8 cellular contexts compared by ENCODE assay signal in genomic region chr12:38904932-38905479, GRCh38. TPM values are rescaled to one million over a fixed set of nuclear protein-coding genes. Genes with fewer than 3 reads are reported as not detected.
DNase-seq lines count a peak whose midpoint lies in the region; ATAC-seq and TF ChIP-seq lines count a peak whose summit lies in the region.

No MANE protein-coding gene starts in this region.

- TF ChIP-seq CTCF in PC-3 (conservative IDR thresholded peaks at IDR 0.05; ENCODE audit: low read depth, low read length) (no peak), foreskin keratinocyte (conservative IDR thresholded peaks at IDR 0.05) (no peak), upper lobe of right lung (IDR thresholded peaks at IDR 0.05) (no peak)

- H3K9ac ChIP-seq in PC-3 (ENCODE audit: low read length): peak overlapping the region; percentile 80

- peaks cover 29% of the 10 kb centered on the region for H3K79me2 ChIP-seq in PC-3 (ENCODE audit: low read length)

- H2AFZ ChIP-seq in PC-3 (ENCODE audit: low read length) (peak overlapping the region; percentile 94), neuron (ENCODE audit: low read depth, low read length) (peak overlapping the region; percentile 93)

- H3K9me2 ChIP-seq in PC-3 (replicated peaks; ENCODE audit: low read length): no peaks in the 10 kb centered on the region

- no peaks in the 10 kb centered on the region for H4K20me1 ChIP-seq in PC-3 (ENCODE audit: low read length)

- DNase-seq in DMS153 (lab: John Stamatoyannopoulos, UW) (peak; percentile 5), DMS153 treated with DMSO at 0.1 percent for 48 hours (lab: John Stamatoyannopoulos, UW; ENCODE audit: unreplicated experiment) (no peak), PC-3 (peak; percentile 91), foreskin keratinocyte (peak; percentile 81 to 92), upper lobe of right lung (peak; percentile 91)
- DNase-seq in activated effector memory CD4-positive, alpha-beta T cell treated with Interleukin-2 at 50 U/mL for 16 hours: peak; percentile 37

- TSS peak; percentile 74 for BruUV-seq in PC-3 (replicated peaks; lab: Mats Ljungman, UMichigan)

- H3K27me3 ChIP-seq in PC-3 (ENCODE audit: low read length): no peaks in the 10 kb centered on the region
- H3K27me3 ChIP-seq in foreskin keratinocyte: no peaks in the 10 kb centered on the region
- H3K27me3 ChIP-seq in neuron (ENCODE audit: insufficient read depth, low read length): peaks cover 7% of the 10 kb centered on the region
- no peaks in the 10 kb centered on the region for H3K27me3 ChIP-seq in upper lobe of right lung

- intact Hi-C loops in PC-3 (cut with micrococcal nuclease) (loop anchor here (2.0 to 10.0 kb wide), 4 partner anchors 294 to 848 kb away; no protein-coding TSS in a partner anchor), upper lobe of right lung (cut with DNase I) (no loop called here)

- ATAC-seq in HG02970 (IDR thresholded peaks at IDR 0.05; ENCODE audit: low FRiP score, unreplicated experiment) (peak; percentile 48), PC-3 (peak; percentile 72), foreskin keratinocyte (peak; percentile 70), upper lobe of right lung (peak; percentile 91)

- H3K27ac ChIP-seq in PC-3 (ENCODE audit: low read length) (peak overlapping the region; percentile 93), foreskin keratinocyte (peak overlapping the region; percentile 23), upper lobe of right lung (peak overlapping the region; percentile 95)

- no peaks in the 10 kb centered on the region for H3F3A ChIP-seq in PC-3 (ENCODE audit: low read length, unreplicated experiment)

- H3K36me3 ChIP-seq in PC-3 (ENCODE audit: low read depth, low read length): no peaks in the 10 kb centered on the region
- no peaks in the 10 kb centered on the region for H3K36me3 ChIP-seq in neuron (ENCODE audit: insufficient read depth, low read length)
- H3K36me3 ChIP-seq in upper lobe of right lung: no peaks in the 10 kb centered on the region

- H3K4me1 ChIP-seq in PC-3 (ENCODE audit: insufficient read depth, low read length): peaks cover 18% of the 10 kb centered on the region
- H3K4me1 ChIP-seq in foreskin keratinocyte: peaks cover 10% of the 10 kb centered on the region
- H3K4me1 ChIP-seq in neuron (ENCODE audit: insufficient read depth, low read length): no peaks in the 10 kb centered on the region
- peaks cover 14% of the 10 kb centered on the region for H3K4me1 ChIP-seq in upper lobe of right lung

- peak overlapping the region; percentile 83 for H3K4me3 ChIP-seq in PC-3 (ENCODE audit: low read length)
- H3K4me3 ChIP-seq in neuron (ENCODE audit: low read length): peak overlapping the region; percentile 47
- H3K4me3 ChIP-seq in upper lobe of right lung: peak overlapping the region; percentile 85

- H3K4me2 ChIP-seq in PC-3 (ENCODE audit: low read length): peak overlapping the region; percentile 94

- no peaks in the 10 kb centered on the region for H3K9me3 ChIP-seq in PC-3 (ENCODE audit: low read length)
- H3K9me3 ChIP-seq in neuron (ENCODE audit: low read length): no peaks in the 10 kb centered on the region
- no peaks in the 10 kb centered on the region for H3K9me3 ChIP-seq in upper lobe of right lung

- CTCF ChIA-PET in PC-3 (lab: Charles Lee): interaction anchor here (0.6 to 2.9 kb wide), 9 partner anchors 16 to 577 kb away, joined by 3 to 19 read pairs (median 5); no protein-coding TSS in a partner anchor

- POLR2A ChIA-PET in PC-3 (lab: Charles Lee; ENCODE audit: unreplicated experiment): interaction anchor here (0.5 to 0.7 kb wide), 5 partner anchors 67 to 303 kb away, joined by 3 to 6 read pairs (median 5); no protein-coding TSS in a partner anchor

RNA-seq across cellular contexts. Expression of gene CPNE8, which starts 0.4 kb away (rescaled TPM):
- 7.2 and 12.6 TPM in 2 replicates for total RNA-seq in PC-3 (2014; rRNA removed)
- total RNA-seq in foreskin keratinocyte: 12.2 and 13.5 TPM in 2 replicates
- polyA plus RNA-seq in foreskin keratinocyte: 3.8 and 5.1 TPM in 2 replicates
- total RNA-seq in upper lobe of right lung: 32.1 TPM

Comparison
In these comparisons a context has a peak if more than half of its experiments do, and no peak if none do; other contexts are left out.
1. H3K27ac ChIP-seq: peak in every context shown above with its lines; median percentile 95 in upper lobe of right lung; 93 in PC-3; 23 in foreskin keratinocyte.